In the genomic region with DNA sequence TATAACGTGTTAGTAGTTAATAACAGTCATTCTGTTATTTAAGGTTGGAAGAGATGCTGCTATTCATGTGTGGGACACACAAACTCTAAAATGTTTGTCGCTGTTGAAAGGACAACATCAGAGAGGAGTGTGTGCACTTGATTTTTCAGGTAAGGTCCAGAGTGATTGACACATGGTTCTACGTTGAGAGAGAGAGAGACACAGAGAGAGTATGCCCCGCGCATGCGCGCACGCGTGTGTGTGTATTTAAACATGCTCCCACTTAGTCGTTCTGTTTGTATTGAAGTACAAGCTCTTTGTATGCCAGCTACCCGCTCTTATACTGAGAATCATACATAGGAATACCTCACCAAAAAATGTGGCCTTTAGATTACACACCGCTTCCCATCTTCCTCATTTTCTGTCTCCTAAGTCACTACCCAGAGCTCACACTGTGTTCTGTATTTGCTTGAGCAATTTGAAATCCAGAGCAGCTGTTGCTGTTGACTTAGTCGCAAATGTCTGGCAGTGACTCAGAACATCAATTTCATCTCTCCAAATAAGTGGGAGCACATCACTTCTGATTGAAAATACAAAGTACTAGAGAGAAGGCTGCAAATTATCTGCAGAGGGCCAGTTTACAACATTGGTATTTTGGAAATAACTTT, we compare ENCODE assay signal across 12 cellular contexts.
A peak's percentile ranks its signal among the peaks of the same experiment; 100 is the strongest.
DNase-seq lines count a peak whose midpoint lies in the region; ATAC-seq, FAIRE-seq and TF ChIP-seq lines count a peak whose summit lies in the region.
"Had no signal": no experiment of that assay in that cellular context is flagged by ENCODE, and none has a peak within 500 bp of the region (broad histone marks: within the 10 kb centered on the region; RNA-seq: fewer than 3 reads in every experiment).

No MANE protein-coding gene starts in this region.

- no peak for TF ChIP-seq POLR2A in HepG2 (IDR thresholded peaks at IDR 0.05; ENCODE audit: insufficient read depth in 1 of 2, low read depth in 2 of 2, low read length in 2 of 2)

- POLR2A ChIA-PET in HepG2 (lab: Yijun Ruan, JAX): no interaction called here

- H3K4me2 ChIP-seq in HepG2 (ENCODE audit: low read depth, low read length): no peak overlapping the region; the same call in 1 of the 2 replicates

- peak; percentile 41 for DNase-seq in EH (ENCODE audit: low read depth)
- peak; percentile 97 for DNase-seq in NCI-H1694 treated with DMSO at 0.1 percent for 48 hours (lab: John Stamatoyannopoulos, UW)
- peak; percentile 24 for DNase-seq in SIG-M5 (lab: John Stamatoyannopoulos, UW)
- DNase-seq in HepG2 (ENCODE audit: low spot score): peak; percentile 73
- DNase-seq in stimulated activated CD4-positive, alpha-beta T cell treated with anti-CD3 and anti-CD28 coated beads, Interleukin-12 subunit alpha, Interleukin-12 subunit beta, amount 100 ng/mL, for 4 hours: no peak
- DNase-seq in COLO829 (ENCODE audit: low spot score): no peak
- no peak for DNase-seq in KG1 (lab: John Stamatoyannopoulos, UW)
- DNase-seq: activated CD4-positive, alpha-beta T cell treated with anti-CD3 and anti-CD28 coated beads, Interleukin-2, amount 10 ng/mL, durations not matched to agents 7 days and 5 days; Calu3; effector memory CD4-positive, alpha-beta T cell had no signal

- CTCF ChIA-PET in HepG2 (lab: Yijun Ruan, JAX; ENCODE audit: low intra/inter-chr PET ratio, low total read pairs): no interaction called here

- H3K9me3 ChIP-seq in HepG2 (ENCODE audit: low read length): no peaks in the 10 kb centered on the region

- no peak overlapping the region for H3K4me3 ChIP-seq in HepG2 (replicated peaks in 1 of 3; ENCODE audit: insufficient read depth in 1 of 3, low read depth in 2 of 3, low read length in 3 of 3)

- in situ Hi-C loops in HepG2 (cut with HindIII; ENCODE audit: extremely low pct_ligation_motif_present, low pct_unique_long_range_greater_than_20kb): no loop called here

- no peak for FAIRE-seq in HepG2 (lab: Jason Lieb, UNC)
- FAIRE-seq: GM18507 had no signal

- ATAC-seq in HepG2 (peak; percentile 53), GM19463 (IDR thresholded peaks at IDR 0.05; ENCODE audit: unreplicated experiment) (no peak)

- TF ChIP-seq EP300 in HepG2 (IDR thresholded peaks at IDR 0.05; ENCODE audit: low read depth in 2 of 2, low read length in 2 of 2) (no peak), HepG2 (CRISPR knock-in tag; IDR thresholded peaks at IDR 0.05; ENCODE audit: borderline replicate concordance) (no peak)

- peaks cover 21% of the 10 kb centered on the region for H3K4me1 ChIP-seq in HepG2 (ENCODE audit: insufficient read depth, low read length)

- intact Hi-C loops in HepG2 (cut with micrococcal nuclease; ENCODE audit: unreplicated experiment): no loop called here

- no peaks in the 10 kb centered on the region for H3K79me2 ChIP-seq in HepG2 (ENCODE audit: insufficient read depth, low read length)

- BruUV-seq in HepG2 (replicated peaks; lab: Mats Ljungman, UMichigan): no TSS peak

- TF ChIP-seq CTCF in HepG2 (CRISPR knock-in tag; IDR thresholded peaks at IDR 0.05): no peak

- H2AFZ ChIP-seq in HepG2 (ENCODE audit: low read length): no peak overlapping the region

- H3K27ac ChIP-seq in HepG2 (ENCODE audit: extremely low read length, insufficient read depth, low read length): no peak overlapping the region

- no peak overlapping the region for H3K9ac ChIP-seq in HepG2 (ENCODE audit: insufficient read depth, low read depth, low read length)

- H3K27me3 ChIP-seq in HepG2 (ENCODE audit: control insufficient read depth in 1 of 2, insufficient read depth in 2 of 2, low read length in 2 of 2): no peaks in the 10 kb centered on the region

- H4K20me1 ChIP-seq in HepG2 (ENCODE audit: insufficient read depth, low read length): no peaks in the 10 kb centered on the region

- TF ChIP-seq RAD21 in HepG2 (CRISPR knock-in tag; IDR thresholded peaks at IDR 0.05): no peak

- no peaks in the 10 kb centered on the region for H3K36me3 ChIP-seq in HepG2 (replicated peaks in 1 of 2; ENCODE audit: control insufficient read depth in 1 of 2, insufficient read depth in 2 of 2, low read length in 2 of 2)

- whole genome bisulfite sequencing in HepG2 (ENCODE audit: low lambda C conversion rate): 91% methylated on average over 13 of the region's 13 CpGs

TF ChIP-seq in HepG2, 621 proteins besides CTCF, POLR2A, EP300 and RAD21 (continues in another document):
- TF ChIP-seq ZFP41 (CRISPR knock-in tag; IDR thresholded peaks at IDR 0.05; ENCODE audit: borderline replicate concordance) (no peak), ZNF780A (CRISPR knock-in tag; IDR thresholded peaks at IDR 0.05) (no peak), ZNF891 (CRISPR knock-in tag; IDR thresholded peaks at IDR 0.05) (no peak), SMYD3 (CRISPR knock-in tag; IDR thresholded peaks at IDR 0.05) (no peak), ZBTB38 (CRISPR knock-in tag; IDR thresholded peaks at IDR 0.05) (no peak), CEBPB (IDR thresholded peaks at IDR 0.05; ENCODE audit: borderline replicate concordance, low read depth, low read length) (peak; percentile 17; the same call in 1 of the 2 replicates), FOXK1 (CRISPR knock-in tag; IDR thresholded peaks at IDR 0.05; ENCODE audit: borderline replicate concordance, low read depth) (no peak), GTF2F1 (IDR thresholded peaks at IDR 0.05; ENCODE audit: low read length) (no peak), NFRKB (IDR thresholded peaks at IDR 0.05) (no peak), HMG20A (CRISPR knock-in tag; IDR thresholded peaks at IDR 0.05; ENCODE audit: borderline replicate concordance) (peak; percentile 27; the same call in 1 of the 2 replicates), ZNF709 (CRISPR knock-in tag; IDR thresholded peaks at IDR 0.05) (no peak)
- TF ChIP-seq, protein P1, sequence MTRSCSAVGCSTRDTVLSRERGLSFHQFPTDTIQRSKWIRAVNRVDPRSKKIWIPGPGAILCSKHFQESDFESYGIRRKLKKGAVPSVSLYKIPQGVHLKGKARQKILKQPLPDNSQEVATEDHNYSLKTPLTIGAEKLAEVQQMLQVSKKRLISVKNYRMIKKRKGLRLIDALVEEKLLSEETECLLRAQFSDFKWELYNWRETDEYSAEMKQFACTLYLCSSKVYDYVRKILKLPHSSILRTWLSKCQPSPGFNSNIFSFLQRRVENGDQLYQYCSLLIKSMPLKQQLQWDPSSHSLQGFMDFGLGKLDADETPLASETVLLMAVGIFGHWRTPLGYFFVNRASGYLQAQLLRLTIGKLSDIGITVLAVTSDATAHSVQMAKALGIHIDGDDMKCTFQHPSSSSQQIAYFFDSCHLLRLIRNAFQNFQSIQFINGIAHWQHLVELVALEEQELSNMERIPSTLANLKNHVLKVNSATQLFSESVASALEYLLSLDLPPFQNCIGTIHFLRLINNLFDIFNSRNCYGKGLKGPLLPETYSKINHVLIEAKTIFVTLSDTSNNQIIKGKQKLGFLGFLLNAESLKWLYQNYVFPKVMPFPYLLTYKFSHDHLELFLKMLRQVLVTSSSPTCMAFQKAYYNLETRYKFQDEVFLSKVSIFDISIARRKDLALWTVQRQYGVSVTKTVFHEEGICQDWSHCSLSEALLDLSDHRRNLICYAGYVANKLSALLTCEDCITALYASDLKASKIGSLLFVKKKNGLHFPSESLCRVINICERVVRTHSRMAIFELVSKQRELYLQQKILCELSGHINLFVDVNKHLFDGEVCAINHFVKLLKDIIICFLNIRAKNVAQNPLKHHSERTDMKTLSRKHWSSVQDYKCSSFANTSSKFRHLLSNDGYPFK (CRISPR knock-in tag; IDR thresholded peaks at IDR 0.05; ENCODE audit: borderline replicate concordance): no peak
- TF ChIP-seq, protein P2, sequence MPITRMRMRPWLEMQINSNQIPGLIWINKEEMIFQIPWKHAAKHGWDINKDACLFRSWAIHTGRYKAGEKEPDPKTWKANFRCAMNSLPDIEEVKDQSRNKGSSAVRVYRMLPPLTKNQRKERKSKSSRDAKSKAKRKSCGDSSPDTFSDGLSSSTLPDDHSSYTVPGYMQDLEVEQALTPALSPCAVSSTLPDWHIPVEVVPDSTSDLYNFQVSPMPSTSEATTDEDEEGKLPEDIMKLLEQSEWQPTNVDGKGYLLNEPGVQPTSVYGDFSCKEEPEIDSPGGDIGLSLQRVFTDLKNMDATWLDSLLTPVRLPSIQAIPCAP (CRISPR knock-in tag; IDR thresholded peaks at IDR 0.05; ENCODE audit: low read depth): no peak
- TF ChIP-seq, protein P3, sequence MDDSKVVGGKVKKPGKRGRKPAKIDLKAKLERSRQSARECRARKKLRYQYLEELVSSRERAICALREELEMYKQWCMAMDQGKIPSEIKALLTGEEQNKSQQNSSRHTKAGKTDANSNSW (CRISPR knock-in tag; IDR thresholded peaks at IDR 0.05; ENCODE audit: borderline replicate concordance): no peak
- TF ChIP-seq, protein P4, sequence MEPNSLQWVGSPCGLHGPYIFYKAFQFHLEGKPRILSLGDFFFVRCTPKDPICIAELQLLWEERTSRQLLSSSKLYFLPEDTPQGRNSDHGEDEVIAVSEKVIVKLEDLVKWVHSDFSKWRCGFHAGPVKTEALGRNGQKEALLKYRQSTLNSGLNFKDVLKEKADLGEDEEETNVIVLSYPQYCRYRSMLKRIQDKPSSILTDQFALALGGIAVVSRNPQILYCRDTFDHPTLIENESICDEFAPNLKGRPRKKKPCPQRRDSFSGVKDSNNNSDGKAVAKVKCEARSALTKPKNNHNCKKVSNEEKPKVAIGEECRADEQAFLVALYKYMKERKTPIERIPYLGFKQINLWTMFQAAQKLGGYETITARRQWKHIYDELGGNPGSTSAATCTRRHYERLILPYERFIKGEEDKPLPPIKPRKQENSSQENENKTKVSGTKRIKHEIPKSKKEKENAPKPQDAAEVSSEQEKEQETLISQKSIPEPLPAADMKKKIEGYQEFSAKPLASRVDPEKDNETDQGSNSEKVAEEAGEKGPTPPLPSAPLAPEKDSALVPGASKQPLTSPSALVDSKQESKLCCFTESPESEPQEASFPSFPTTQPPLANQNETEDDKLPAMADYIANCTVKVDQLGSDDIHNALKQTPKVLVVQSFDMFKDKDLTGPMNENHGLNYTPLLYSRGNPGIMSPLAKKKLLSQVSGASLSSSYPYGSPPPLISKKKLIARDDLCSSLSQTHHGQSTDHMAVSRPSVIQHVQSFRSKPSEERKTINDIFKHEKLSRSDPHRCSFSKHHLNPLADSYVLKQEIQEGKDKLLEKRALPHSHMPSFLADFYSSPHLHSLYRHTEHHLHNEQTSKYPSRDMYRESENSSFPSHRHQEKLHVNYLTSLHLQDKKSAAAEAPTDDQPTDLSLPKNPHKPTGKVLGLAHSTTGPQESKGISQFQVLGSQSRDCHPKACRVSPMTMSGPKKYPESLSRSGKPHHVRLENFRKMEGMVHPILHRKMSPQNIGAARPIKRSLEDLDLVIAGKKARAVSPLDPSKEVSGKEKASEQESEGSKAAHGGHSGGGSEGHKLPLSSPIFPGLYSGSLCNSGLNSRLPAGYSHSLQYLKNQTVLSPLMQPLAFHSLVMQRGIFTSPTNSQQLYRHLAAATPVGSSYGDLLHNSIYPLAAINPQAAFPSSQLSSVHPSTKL (CRISPR knock-in tag; IDR thresholded peaks at IDR 0.05): peak; percentile 49; the same call in 1 of the 2 replicates

Comparison
In these comparisons a context has a peak if more than half of its experiments do, and no peak if none do; other contexts are left out.
1. DNase-seq: peak in EH (single experiment), NCI-H1694 treated with DMSO at 0.1 percent for 48 hours (single experiment), SIG-M5 (single experiment) and HepG2 (single experiment); none in stimulated activated CD4-positive, alpha-beta T cell treated with anti-CD3 and anti-CD28 coated beads, Interleukin-12 subunit alpha, Interleukin-12 subunit beta, amount 100 ng/mL, for 4 hours (single experiment), COLO829 (single experiment) and KG1 (single experiment).